In the genomic region with DNA sequence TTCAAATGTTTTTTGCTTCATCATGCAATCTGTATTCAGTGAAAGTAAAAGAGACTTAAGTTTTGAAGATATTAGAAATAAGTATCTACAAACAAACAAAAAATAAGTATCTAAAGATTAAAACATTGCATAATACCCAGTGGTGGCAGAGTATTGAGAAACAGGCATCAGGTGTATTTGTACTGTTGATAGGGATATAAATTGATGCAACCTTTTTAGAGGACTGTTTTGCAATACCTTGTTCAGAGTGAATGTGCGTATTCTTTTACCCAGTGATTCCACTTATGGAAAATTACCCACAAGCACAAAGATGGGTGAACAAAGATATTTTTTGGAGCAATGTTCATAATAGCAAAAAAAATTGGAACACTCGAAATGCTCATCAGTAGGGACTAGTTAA, we compare ENCODE assay signal across 1 cellular context.
TF ChIP-seq lines count a peak whose summit lies in the region.

No MANE protein-coding gene starts in this region.

TF ChIP-seq in HepG2, 621 proteins besides CTCF, POLR2A, EP300 and RAD21 (continued from another document and continues in another):
- TF ChIP-seq, protein P1, sequence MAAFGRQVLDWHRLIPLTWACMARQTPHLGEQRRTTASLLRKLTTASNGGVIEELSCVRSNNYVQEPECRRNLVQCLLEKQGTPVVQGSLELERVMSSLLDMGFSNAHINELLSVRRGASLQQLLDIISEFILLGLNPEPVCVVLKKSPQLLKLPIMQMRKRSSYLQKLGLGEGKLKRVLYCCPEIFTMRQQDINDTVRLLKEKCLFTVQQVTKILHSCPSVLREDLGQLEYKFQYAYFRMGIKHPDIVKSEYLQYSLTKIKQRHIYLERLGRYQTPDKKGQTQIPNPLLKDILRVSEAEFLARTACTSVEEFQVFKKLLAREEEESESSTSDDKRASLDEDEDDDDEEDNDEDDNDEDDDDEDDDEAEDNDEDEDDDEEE (CRISPR knock-in tag; IDR thresholded peaks at IDR 0.05): no peak
- 0 out of 2 replicates have a peak, but pooled peaks have one; percentile 46 for TF ChIP-seq FOXJ3 (CRISPR knock-in tag; IDR thresholded peaks at IDR 0.05; ENCODE audit: borderline replicate concordance)
- TF ChIP-seq HNF4A (CRISPR knock-in tag; IDR thresholded peaks at IDR 0.05): peak; percentile 13; the same call in 1 of the 2 replicates
- TF ChIP-seq THAP11 (CRISPR knock-in tag; IDR thresholded peaks at IDR 0.05): peak; percentile 43; the same call in 1 of the 2 replicates
- TF ChIP-seq ZNF329 (CRISPR knock-in tag; IDR thresholded peaks at IDR 0.05; ENCODE audit: low read depth): no peak
- peak; percentile 96 for TF ChIP-seq CEBPG (CRISPR knock-in tag; IDR thresholded peaks at IDR 0.05)
- TF ChIP-seq SOX13 (IDR thresholded peaks at IDR 0.05): no peak
- peak in 1 of 2 experiments; percentile 74; a peak in 2 of 4 replicates for TF ChIP-seq SOX13 (CRISPR knock-in tag; conservative IDR thresholded peaks at IDR 0.05 in 1 of 2, IDR thresholded peaks at IDR 0.05 in 1 of 2)
- no peak for TF ChIP-seq ZNF292 (CRISPR knock-in tag; IDR thresholded peaks at IDR 0.05; ENCODE audit: borderline replicate concordance, low read depth)
- TF ChIP-seq GATAD1 (CRISPR knock-in tag; IDR thresholded peaks at IDR 0.05): no peak
- no peak for TF ChIP-seq ELF4 (CRISPR knock-in tag; IDR thresholded peaks at IDR 0.05; ENCODE audit: borderline replicate concordance)
- TF ChIP-seq, protein P2, sequence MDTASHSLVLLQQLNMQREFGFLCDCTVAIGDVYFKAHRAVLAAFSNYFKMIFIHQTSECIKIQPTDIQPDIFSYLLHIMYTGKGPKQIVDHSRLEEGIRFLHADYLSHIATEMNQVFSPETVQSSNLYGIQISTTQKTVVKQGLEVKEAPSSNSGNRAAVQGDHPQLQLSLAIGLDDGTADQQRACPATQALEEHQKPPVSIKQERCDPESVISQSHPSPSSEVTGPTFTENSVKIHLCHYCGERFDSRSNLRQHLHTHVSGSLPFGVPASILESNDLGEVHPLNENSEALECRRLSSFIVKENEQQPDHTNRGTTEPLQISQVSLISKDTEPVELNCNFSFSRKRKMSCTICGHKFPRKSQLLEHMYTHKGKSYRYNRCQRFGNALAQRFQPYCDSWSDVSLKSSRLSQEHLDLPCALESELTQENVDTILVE (CRISPR knock-in tag; IDR thresholded peaks at IDR 0.05): 0 out of 2 replicates have a peak, but pooled peaks have one; percentile 46
- TF ChIP-seq GATAD2A (CRISPR knock-in tag; IDR thresholded peaks at IDR 0.05): peak; percentile 84
- TF ChIP-seq, protein P3, sequence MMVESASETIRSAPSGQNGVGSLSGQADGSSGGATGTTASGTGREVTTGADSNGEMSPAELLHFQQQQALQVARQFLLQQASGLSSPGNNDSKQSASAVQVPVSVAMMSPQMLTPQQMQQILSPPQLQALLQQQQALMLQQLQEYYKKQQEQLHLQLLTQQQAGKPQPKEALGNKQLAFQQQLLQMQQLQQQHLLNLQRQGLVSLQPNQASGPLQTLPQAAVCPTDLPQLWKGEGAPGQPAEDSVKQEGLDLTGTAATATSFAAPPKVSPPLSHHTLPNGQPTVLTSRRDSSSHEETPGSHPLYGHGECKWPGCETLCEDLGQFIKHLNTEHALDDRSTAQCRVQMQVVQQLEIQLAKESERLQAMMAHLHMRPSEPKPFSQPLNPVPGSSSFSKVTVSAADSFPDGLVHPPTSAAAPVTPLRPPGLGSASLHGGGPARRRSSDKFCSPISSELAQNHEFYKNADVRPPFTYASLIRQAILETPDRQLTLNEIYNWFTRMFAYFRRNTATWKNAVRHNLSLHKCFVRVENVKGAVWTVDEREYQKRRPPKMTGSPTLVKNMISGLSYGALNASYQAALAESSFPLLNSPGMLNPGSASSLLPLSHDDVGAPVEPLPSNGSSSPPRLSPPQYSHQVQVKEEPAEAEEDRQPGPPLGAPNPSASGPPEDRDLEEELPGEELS (CRISPR knock-in tag; IDR thresholded peaks at IDR 0.05): 0 out of 2 replicates have a peak, but pooled peaks have one; percentile 35
- TF ChIP-seq, protein P4, sequence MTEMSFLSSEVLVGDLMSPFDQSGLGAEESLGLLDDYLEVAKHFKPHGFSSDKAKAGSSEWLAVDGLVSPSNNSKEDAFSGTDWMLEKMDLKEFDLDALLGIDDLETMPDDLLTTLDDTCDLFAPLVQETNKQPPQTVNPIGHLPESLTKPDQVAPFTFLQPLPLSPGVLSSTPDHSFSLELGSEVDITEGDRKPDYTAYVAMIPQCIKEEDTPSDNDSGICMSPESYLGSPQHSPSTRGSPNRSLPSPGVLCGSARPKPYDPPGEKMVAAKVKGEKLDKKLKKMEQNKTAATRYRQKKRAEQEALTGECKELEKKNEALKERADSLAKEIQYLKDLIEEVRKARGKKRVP (CRISPR knock-in tag; IDR thresholded peaks at IDR 0.05): peak in 1 of 2 experiments; percentile 85; a peak in 1 of 4 replicates
- no peak for TF ChIP-seq ZNF577 (CRISPR knock-in tag; IDR thresholded peaks at IDR 0.05; ENCODE audit: borderline replicate concordance, low read depth)
- TF ChIP-seq RCOR2 (CRISPR knock-in tag; IDR thresholded peaks at IDR 0.05): 0 out of 2 replicates have a peak, but pooled peaks have one; percentile 50
- TF ChIP-seq MEIS2 (CRISPR knock-in tag; IDR thresholded peaks at IDR 0.05): no peak
- 0 out of 2 replicates have a peak, but pooled peaks have one; percentile 10 for TF ChIP-seq PPARG (CRISPR knock-in tag; conservative IDR thresholded peaks at IDR 0.05)
- TF ChIP-seq SOX6 (IDR thresholded peaks at IDR 0.05): no peak
- TF ChIP-seq SOX6 (CRISPR knock-in tag; IDR thresholded peaks at IDR 0.05): peak; percentile 38; the same call in 1 of the 2 replicates
- TF ChIP-seq, protein P5, sequence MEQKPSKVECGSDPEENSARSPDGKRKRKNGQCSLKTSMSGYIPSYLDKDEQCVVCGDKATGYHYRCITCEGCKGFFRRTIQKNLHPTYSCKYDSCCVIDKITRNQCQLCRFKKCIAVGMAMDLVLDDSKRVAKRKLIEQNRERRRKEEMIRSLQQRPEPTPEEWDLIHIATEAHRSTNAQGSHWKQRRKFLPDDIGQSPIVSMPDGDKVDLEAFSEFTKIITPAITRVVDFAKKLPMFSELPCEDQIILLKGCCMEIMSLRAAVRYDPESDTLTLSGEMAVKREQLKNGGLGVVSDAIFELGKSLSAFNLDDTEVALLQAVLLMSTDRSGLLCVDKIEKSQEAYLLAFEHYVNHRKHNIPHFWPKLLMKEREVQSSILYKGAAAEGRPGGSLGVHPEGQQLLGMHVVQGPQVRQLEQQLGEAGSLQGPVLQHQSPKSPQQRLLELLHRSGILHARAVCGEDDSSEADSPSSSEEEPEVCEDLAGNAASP (CRISPR knock-in tag; IDR thresholded peaks at IDR 0.05; ENCODE audit: borderline replicate concordance): 0 out of 2 replicates have a peak, but pooled peaks have one; percentile 25
- no peak for TF ChIP-seq CAMTA2 (CRISPR knock-in tag; IDR thresholded peaks at IDR 0.05; ENCODE audit: borderline replicate concordance)
- TF ChIP-seq FOXA1 (IDR thresholded peaks at IDR 0.05): no peak
- peak; percentile 20; the same call in 1 of the 2 replicates for TF ChIP-seq FOXA1 (CRISPR knock-in tag; IDR thresholded peaks at IDR 0.05)
- TF ChIP-seq KLF16 (CRISPR knock-in tag; IDR thresholded peaks at IDR 0.05): peak in 1 of 2 experiments; percentile 28; a peak in 1 of 4 replicates
- TF ChIP-seq, protein P6, sequence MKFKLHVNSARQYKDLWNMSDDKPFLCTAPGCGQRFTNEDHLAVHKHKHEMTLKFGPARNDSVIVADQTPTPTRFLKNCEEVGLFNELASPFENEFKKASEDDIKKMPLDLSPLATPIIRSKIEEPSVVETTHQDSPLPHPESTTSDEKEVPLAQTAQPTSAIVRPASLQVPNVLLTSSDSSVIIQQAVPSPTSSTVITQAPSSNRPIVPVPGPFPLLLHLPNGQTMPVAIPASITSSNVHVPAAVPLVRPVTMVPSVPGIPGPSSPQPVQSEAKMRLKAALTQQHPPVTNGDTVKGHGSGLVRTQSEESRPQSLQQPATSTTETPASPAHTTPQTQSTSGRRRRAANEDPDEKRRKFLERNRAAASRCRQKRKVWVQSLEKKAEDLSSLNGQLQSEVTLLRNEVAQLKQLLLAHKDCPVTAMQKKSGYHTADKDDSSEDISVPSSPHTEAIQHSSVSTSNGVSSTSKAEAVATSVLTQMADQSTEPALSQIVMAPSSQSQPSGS (CRISPR knock-in tag; IDR thresholded peaks at IDR 0.05): peak; percentile 42; the same call in 1 of the 2 replicates
- TF ChIP-seq SOX5 (CRISPR knock-in tag; IDR thresholded peaks at IDR 0.05; ENCODE audit: borderline replicate concordance): peak; percentile 39; the same call in 1 of the 2 replicates
- TF ChIP-seq BCL6 (CRISPR knock-in tag; IDR thresholded peaks at IDR 0.05): peak; percentile 18; the same call in 1 of the 2 replicates
- no peak for TF ChIP-seq NCOA1 (CRISPR knock-in tag; IDR thresholded peaks at IDR 0.05)
- no peak for TF ChIP-seq CHCHD3 (CRISPR knock-in tag; IDR thresholded peaks at IDR 0.05)
- 0 out of 2 replicates have a peak, but pooled peaks have one; percentile 21 for TF ChIP-seq HMG20B (CRISPR knock-in tag; conservative IDR thresholded peaks at IDR 0.05)
- TF ChIP-seq ZNF792 (CRISPR knock-in tag; IDR thresholded peaks at IDR 0.05): 0 out of 2 replicates have a peak, but pooled peaks have one; percentile 20
- TF ChIP-seq, protein P7, sequence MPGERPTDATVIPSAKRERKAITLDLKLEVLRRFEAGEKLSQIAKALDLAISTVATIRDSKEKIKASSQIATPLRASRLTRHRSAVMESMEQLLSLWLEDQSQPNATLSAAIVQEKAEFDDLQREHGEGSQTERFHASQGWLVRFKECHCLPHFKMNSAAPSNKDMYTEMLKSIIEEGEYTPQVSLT (CRISPR knock-in tag; IDR thresholded peaks at IDR 0.05; ENCODE audit: borderline replicate concordance, low read depth): no peak
- TF ChIP-seq ZNF382 (CRISPR knock-in tag; IDR thresholded peaks at IDR 0.05; ENCODE audit: borderline replicate concordance): no peak
- TF ChIP-seq, protein P8, sequence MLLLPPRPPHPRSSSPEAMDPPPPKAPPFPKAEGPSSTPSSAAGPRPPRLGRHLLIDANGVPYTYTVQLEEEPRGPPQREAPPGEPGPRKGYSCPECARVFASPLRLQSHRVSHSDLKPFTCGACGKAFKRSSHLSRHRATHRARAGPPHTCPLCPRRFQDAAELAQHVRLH (CRISPR knock-in tag; IDR thresholded peaks at IDR 0.05; ENCODE audit: borderline replicate concordance, low read depth): no peak
- peak; percentile 53 for TF ChIP-seq HMG20A (CRISPR knock-in tag; IDR thresholded peaks at IDR 0.05; ENCODE audit: borderline replicate concordance)
- TF ChIP-seq FOXM1 (CRISPR knock-in tag; IDR thresholded peaks at IDR 0.05): no peak
- TF ChIP-seq NFIC (IDR thresholded peaks at IDR 0.05; ENCODE audit: low read length): 0 out of 2 replicates have a peak, but pooled peaks have one; percentile 40
- peak; percentile 52; the same call in 1 of the 2 replicates for TF ChIP-seq ISL2 (CRISPR knock-in tag; IDR thresholded peaks at IDR 0.05)
- peak; percentile 64 for TF ChIP-seq ZNF12 (CRISPR knock-in tag; IDR thresholded peaks at IDR 0.05)
- TF ChIP-seq ZNF7 (CRISPR knock-in tag; IDR thresholded peaks at IDR 0.05): no peak
- no peak for TF ChIP-seq ZNF773 (CRISPR knock-in tag; IDR thresholded peaks at IDR 0.05; ENCODE audit: borderline replicate concordance)
- TF ChIP-seq, protein P9, sequence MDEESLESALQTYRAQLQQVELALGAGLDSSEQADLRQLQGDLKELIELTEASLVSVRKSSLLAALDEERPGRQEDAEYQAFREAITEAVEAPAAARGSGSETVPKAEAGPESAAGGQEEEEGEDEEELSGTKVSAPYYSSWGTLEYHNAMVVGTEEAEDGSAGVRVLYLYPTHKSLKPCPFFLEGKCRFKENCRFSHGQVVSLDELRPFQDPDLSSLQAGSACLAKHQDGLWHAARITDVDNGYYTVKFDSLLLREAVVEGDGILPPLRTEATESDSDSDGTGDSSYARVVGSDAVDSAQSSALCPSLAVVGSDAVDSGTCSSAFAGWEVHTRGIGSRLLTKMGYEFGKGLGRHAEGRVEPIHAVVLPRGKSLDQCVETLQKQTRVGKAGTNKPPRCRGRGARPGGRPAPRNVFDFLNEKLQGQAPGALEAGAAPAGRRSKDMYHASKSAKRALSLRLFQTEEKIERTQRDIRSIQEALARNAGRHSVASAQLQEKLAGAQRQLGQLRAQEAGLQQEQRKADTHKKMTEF (CRISPR knock-in tag; IDR thresholded peaks at IDR 0.05): peak; percentile 68; the same call in 1 of the 2 replicates
- peak; percentile 24; the same call in 1 of the 2 replicates for TF ChIP-seq CREM (IDR thresholded peaks at IDR 0.05)
- no peak for TF ChIP-seq CREM (CRISPR knock-in tag; IDR thresholded peaks at IDR 0.05)
- TF ChIP-seq, protein P10, sequence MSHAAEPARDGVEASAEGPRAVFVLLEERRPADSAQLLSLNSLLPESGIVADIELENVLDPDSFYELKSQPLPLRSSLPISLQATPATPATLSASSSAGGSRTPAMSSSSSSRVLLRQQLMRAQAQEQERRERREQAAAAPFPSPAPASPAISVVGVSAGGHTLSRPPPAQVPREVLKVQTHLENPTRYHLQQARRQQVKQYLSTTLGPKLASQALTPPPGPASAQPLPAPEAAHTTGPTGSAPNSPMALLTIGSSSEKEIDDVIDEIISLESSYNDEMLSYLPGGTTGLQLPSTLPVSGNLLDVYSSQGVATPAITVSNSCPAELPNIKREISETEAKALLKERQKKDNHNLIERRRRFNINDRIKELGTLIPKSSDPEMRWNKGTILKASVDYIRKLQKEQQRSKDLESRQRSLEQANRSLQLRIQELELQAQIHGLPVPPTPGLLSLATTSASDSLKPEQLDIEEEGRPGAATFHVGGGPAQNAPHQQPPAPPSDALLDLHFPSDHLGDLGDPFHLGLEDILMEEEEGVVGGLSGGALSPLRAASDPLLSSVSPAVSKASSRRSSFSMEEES (CRISPR knock-in tag; IDR thresholded peaks at IDR 0.05): peak; percentile 67; the same call in 1 of the 2 replicates
- TF ChIP-seq SAP130 (CRISPR knock-in tag; IDR thresholded peaks at IDR 0.05; ENCODE audit: low read depth): peak; percentile 41
- TF ChIP-seq, protein P11, sequence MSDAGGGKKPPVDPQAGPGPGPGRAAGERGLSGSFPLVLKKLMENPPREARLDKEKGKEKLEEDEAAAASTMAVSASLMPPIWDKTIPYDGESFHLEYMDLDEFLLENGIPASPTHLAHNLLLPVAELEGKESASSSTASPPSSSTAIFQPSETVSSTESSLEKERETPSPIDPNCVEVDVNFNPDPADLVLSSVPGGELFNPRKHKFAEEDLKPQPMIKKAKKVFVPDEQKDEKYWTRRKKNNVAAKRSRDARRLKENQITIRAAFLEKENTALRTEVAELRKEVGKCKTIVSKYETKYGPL (CRISPR knock-in tag; IDR thresholded peaks at IDR 0.05): peak; percentile 63; the same call in 1 of the 2 replicates
- TF ChIP-seq ZFX (CRISPR knock-in tag; IDR thresholded peaks at IDR 0.05; ENCODE audit: low read depth): no peak
- peak; percentile 95 for TF ChIP-seq CEBPB (IDR thresholded peaks at IDR 0.05; ENCODE audit: borderline replicate concordance, low read depth, low read length)
